ENCODE assay signal across 1 cellular context in genomic region chr6:83815631-83816030, GRCh38.
TF ChIP-seq lines count a peak whose summit lies in the region.

No MANE protein-coding gene starts in this region.

TF ChIP-seq in HEK293, 187 proteins besides CTCF, POLR2A, EP300 and RAD21 (continued from another document and continues in another):
- TF ChIP-seq REST (tag by site-specific recombination; IDR thresholded peaks at IDR 0.05) (no peak), ZNF214 (tag by site-specific recombination; IDR thresholded peaks at IDR 0.05; ENCODE audit: borderline replicate concordance) (no peak), ZNF660 (tag by site-specific recombination; IDR thresholded peaks at IDR 0.05) (peak; percentile 35; the same call in 1 of the 2 replicates), GLIS2 (tag by site-specific recombination; IDR thresholded peaks at IDR 0.05) (no peak), ZNF596 (tag by site-specific recombination; IDR thresholded peaks at IDR 0.05) (no peak), SP7 (tag by site-specific recombination; IDR thresholded peaks at IDR 0.05) (peak; percentile 92), ZNF221 (tag by site-specific recombination; IDR thresholded peaks at IDR 0.05; ENCODE audit: borderline replicate concordance) (no peak), ZNF501 (tag by site-specific recombination; IDR thresholded peaks at IDR 0.05) (no peak), ZNF791 (tag by site-specific recombination; IDR thresholded peaks at IDR 0.05) (no peak), ZNF280C (tag by site-specific recombination; IDR thresholded peaks at IDR 0.05) (no peak), ZBTB20 (tag by site-specific recombination; IDR thresholded peaks at IDR 0.05) (no peak), ZNF10 (tag by site-specific recombination; IDR thresholded peaks at IDR 0.05) (peak; percentile 41; the same call in 1 of the 2 replicates), ZNF121 (tag by site-specific recombination; IDR thresholded peaks at IDR 0.05) (no peak), ZFP41 (tag by site-specific recombination; IDR thresholded peaks at IDR 0.05; ENCODE audit: borderline replicate concordance) (no peak), GLI2 (tag by site-specific recombination; IDR thresholded peaks at IDR 0.05; ENCODE audit: borderline replicate concordance, low read depth) (no peak), HOXC10 (CRISPR knock-in tag; IDR thresholded peaks at IDR 0.05) (no peak), ZNF366 (tag by site-specific recombination; conservative IDR thresholded peaks at IDR 0.05) (peak; percentile 86), ZNF654 (tag by site-specific recombination; IDR thresholded peaks at IDR 0.05; ENCODE audit: low read depth) (0 out of 2 replicates have a peak, but pooled peaks have one; percentile 14), ZNF280D (tag by site-specific recombination; IDR thresholded peaks at IDR 0.05) (0 out of 2 replicates have a peak, but pooled peaks have one; percentile 37), ZNF600 (tag by site-specific recombination; IDR thresholded peaks at IDR 0.05) (peak; percentile 34; the same call in 1 of the 2 replicates), ZNF518A (tag by site-specific recombination; conservative IDR thresholded peaks at IDR 0.05; ENCODE audit: low read depth) (peak; percentile 54; the same call in 1 of the 2 replicates), ZBTB21 (tag by site-specific recombination; IDR thresholded peaks at IDR 0.05) (peak; percentile 31; the same call in 1 of the 2 replicates), ZNF670 (tag by site-specific recombination; IDR thresholded peaks at IDR 0.05; ENCODE audit: low read depth) (no peak), TRIM28 (IDR thresholded peaks at IDR 0.05; ENCODE audit: borderline replicate concordance, low read length) (peak; percentile 61; the same call in 1 of the 2 replicates), BCL11A (tag by site-specific recombination; IDR thresholded peaks at IDR 0.05; ENCODE audit: low read depth) (0 out of 2 replicates have a peak, but pooled peaks have one; percentile 49), ZBTB17 (tag by site-specific recombination; IDR thresholded peaks at IDR 0.05) (peak; percentile 74), ZNF785 (tag by site-specific recombination; IDR thresholded peaks at IDR 0.05) (no peak), ZNF248 (tag by site-specific recombination; IDR thresholded peaks at IDR 0.05) (no peak), ZBTB1 (tag by site-specific recombination; IDR thresholded peaks at IDR 0.05) (no peak), ZSCAN5A (tag by site-specific recombination; IDR thresholded peaks at IDR 0.05) (no peak), ZNF837 (tag by site-specific recombination; IDR thresholded peaks at IDR 0.05) (no peak), ZNF24 (tag by site-specific recombination; IDR thresholded peaks at IDR 0.05) (peak; percentile 90), KLF9 (tag by site-specific recombination; IDR thresholded peaks at IDR 0.05; ENCODE audit: low read depth) (no peak), ZNF274 (IDR thresholded peaks at IDR 0.05; ENCODE audit: low read length) (no peak), ZNF274 (tag by site-specific recombination; IDR thresholded peaks at IDR 0.05; ENCODE audit: borderline replicate concordance) (no peak), OVOL3 (tag by site-specific recombination; IDR thresholded peaks at IDR 0.05) (peak; percentile 19; the same call in 1 of the 2 replicates), ZNF350 (tag by site-specific recombination; IDR thresholded peaks at IDR 0.05) (peak; percentile 32; the same call in 1 of the 2 replicates), RBAK (tag by site-specific recombination; IDR thresholded peaks at IDR 0.05) (no peak), ZSCAN16 (tag by site-specific recombination; IDR thresholded peaks at IDR 0.05) (no peak), ZNF692 (tag by site-specific recombination; IDR thresholded peaks at IDR 0.05) (peak; percentile 38; the same call in 1 of the 2 replicates), ZNF416 (tag by site-specific recombination; IDR thresholded peaks at IDR 0.05) (no peak), ZNF530 (tag by site-specific recombination; IDR thresholded peaks at IDR 0.05; ENCODE audit: low read depth) (no peak), ZNF18 (tag by site-specific recombination; IDR thresholded peaks at IDR 0.05) (no peak), ZEB2 (tag by site-specific recombination; IDR thresholded peaks at IDR 0.05) (peak; percentile 83), ZNF223 (tag by site-specific recombination; IDR thresholded peaks at IDR 0.05) (no peak), ZFP69B (tag by site-specific recombination; IDR thresholded peaks at IDR 0.05) (peak; percentile 20; the same call in 1 of the 2 replicates), ZNF843 (tag by site-specific recombination; IDR thresholded peaks at IDR 0.05) (peak; percentile 87), ZNF184 (tag by site-specific recombination; IDR thresholded peaks at IDR 0.05) (peak; percentile 67; the same call in 1 of the 2 replicates), ZNF239 (tag by site-specific recombination; IDR thresholded peaks at IDR 0.05) (no peak), REPIN1 (tag by site-specific recombination; IDR thresholded peaks at IDR 0.05; ENCODE audit: low read depth) (no peak)
